ENCODE assay signal across 1 cellular context in genomic region chr18:58416704-58417683, GRCh38.
TF ChIP-seq lines count a peak whose summit lies in the region.

No MANE protein-coding gene starts in this region.

TF ChIP-seq in HepG2, 621 proteins besides CTCF, POLR2A, EP300 and RAD21 (continued from another document and continues in another):
- TF ChIP-seq NRL (CRISPR knock-in tag; IDR thresholded peaks at IDR 0.05; ENCODE audit: borderline replicate concordance) (peak; percentile 82; the same call in 1 of the 2 replicates), REXO4 (CRISPR knock-in tag; IDR thresholded peaks at IDR 0.05; ENCODE audit: borderline replicate concordance) (no peak), ZNF704 (CRISPR knock-in tag; IDR thresholded peaks at IDR 0.05; ENCODE audit: borderline replicate concordance) (no peak), ZSCAN5A (CRISPR knock-in tag; IDR thresholded peaks at IDR 0.05; ENCODE audit: borderline replicate concordance) (0 out of 2 replicates have a peak, but pooled peaks have one; percentile 3), USF2 (IDR thresholded peaks at IDR 0.05; ENCODE audit: low read depth, low read length) (no peak), USF2 (CRISPR knock-in tag; IDR thresholded peaks at IDR 0.05; ENCODE audit: borderline replicate concordance) (no peak), NCOA2 (CRISPR knock-in tag; IDR thresholded peaks at IDR 0.05) (peak; percentile 54), ZNF784 (CRISPR knock-in tag; IDR thresholded peaks at IDR 0.05; ENCODE audit: borderline replicate concordance) (0 out of 2 replicates have a peak, but pooled peaks have one; percentile 0), MIXL1 (CRISPR knock-in tag; IDR thresholded peaks at IDR 0.05) (0 out of 2 replicates have a peak, but pooled peaks have one; percentile 10), ETV5 (CRISPR knock-in tag; IDR thresholded peaks at IDR 0.05; ENCODE audit: borderline replicate concordance) (no peak), ZMYM2 (CRISPR knock-in tag; IDR thresholded peaks at IDR 0.05) (no peak), KDM3A (CRISPR knock-in tag; IDR thresholded peaks at IDR 0.05; ENCODE audit: low read depth) (peak; percentile 47; the same call in 1 of the 2 replicates), HOXA3 (CRISPR knock-in tag; IDR thresholded peaks at IDR 0.05) (no peak; the same call in 1 of the 2 replicates), ZSCAN9 (CRISPR knock-in tag; IDR thresholded peaks at IDR 0.05; ENCODE audit: borderline replicate concordance) (peak; percentile 17; the same call in 1 of the 2 replicates), SSRP1 (CRISPR knock-in tag; IDR thresholded peaks at IDR 0.05) (peak; percentile 90), ZNF329 (CRISPR knock-in tag; IDR thresholded peaks at IDR 0.05; ENCODE audit: low read depth) (0 out of 2 replicates have a peak, but pooled peaks have one; percentile 62), KAT7 (CRISPR knock-in tag; IDR thresholded peaks at IDR 0.05; ENCODE audit: borderline replicate concordance) (0 out of 2 replicates have a peak, but pooled peaks have one; percentile 60), RXRB (CRISPR knock-in tag; IDR thresholded peaks at IDR 0.05; ENCODE audit: borderline replicate concordance) (0 out of 2 replicates have a peak, but pooled peaks have one; percentile 6), SOX5 (CRISPR knock-in tag; IDR thresholded peaks at IDR 0.05; ENCODE audit: borderline replicate concordance) (peak; percentile 24; the same call in 1 of the 2 replicates), TMF1 (CRISPR knock-in tag; IDR thresholded peaks at IDR 0.05; ENCODE audit: low read depth) (no peak), RBFOX2 (IDR thresholded peaks at IDR 0.05; ENCODE audit: low read depth, low read length) (peak; percentile 61), ZNF615 (CRISPR knock-in tag; IDR thresholded peaks at IDR 0.05; ENCODE audit: borderline replicate concordance) (peak; percentile 81; the same call in 1 of the 2 replicates), ZNF337 (CRISPR knock-in tag; IDR thresholded peaks at IDR 0.05; ENCODE audit: borderline replicate concordance, low read depth) (no peak), ZNF672 (CRISPR knock-in tag; IDR thresholded peaks at IDR 0.05) (no peak), TP53 (CRISPR knock-in tag; conservative IDR thresholded peaks at IDR 0.05) (no peak), ZNF567 (CRISPR knock-in tag; IDR thresholded peaks at IDR 0.05; ENCODE audit: borderline replicate concordance) (0 out of 2 replicates have a peak, but pooled peaks have one; percentile 59), AGO1 (IDR thresholded peaks at IDR 0.05; ENCODE audit: low read depth, low read length, poor library complexity, severe bottlenecking) (no peak), GZF1 (CRISPR knock-in tag; IDR thresholded peaks at IDR 0.05) (no peak), RBM22 (optimal IDR thresholded peaks at IDR 0.05; ENCODE audit: low read length) (peak; percentile 90), ZBTB8A (CRISPR knock-in tag; IDR thresholded peaks at IDR 0.05; ENCODE audit: borderline replicate concordance, low read depth) (no peak), YEATS4 (CRISPR knock-in tag; IDR thresholded peaks at IDR 0.05; ENCODE audit: borderline replicate concordance) (0 out of 2 replicates have a peak, but pooled peaks have one; percentile 22), MXD3 (CRISPR knock-in tag; IDR thresholded peaks at IDR 0.05) (no peak), TAF1 (CRISPR knock-in tag; IDR thresholded peaks at IDR 0.05) (peak; percentile 48; the same call in 1 of the 2 replicates), TRAFD1 (CRISPR knock-in tag; IDR thresholded peaks at IDR 0.05; ENCODE audit: borderline replicate concordance) (0 out of 2 replicates have a peak, but pooled peaks have one; percentile 27), SMAD3 (CRISPR knock-in tag; IDR thresholded peaks at IDR 0.05) (no peak), ZNF18 (CRISPR knock-in tag; IDR thresholded peaks at IDR 0.05; ENCODE audit: insufficient replicate concordance) (no peak), ZNF414 (CRISPR knock-in tag; IDR thresholded peaks at IDR 0.05) (no peak), MAFF (IDR thresholded peaks at IDR 0.05; ENCODE audit: low read depth, low read length) (no peak), HOXA9 (CRISPR knock-in tag; IDR thresholded peaks at IDR 0.05; ENCODE audit: borderline replicate concordance) (no peak), NONO (IDR thresholded peaks at IDR 0.05) (no peak), NONO (CRISPR knock-in tag; conservative IDR thresholded peaks at IDR 0.05) (no peak), ZNF468 (CRISPR knock-in tag; IDR thresholded peaks at IDR 0.05) (no peak), IKZF5 (CRISPR knock-in tag; IDR thresholded peaks at IDR 0.05) (0 out of 2 replicates have a peak, but pooled peaks have one; percentile 47), MED1 (CRISPR knock-in tag; IDR thresholded peaks at IDR 0.05) (peak; percentile 80), PHB2 (IDR thresholded peaks at IDR 0.05; ENCODE audit: partially characterized antibody) (no peak), ZNF280D (CRISPR knock-in tag; IDR thresholded peaks at IDR 0.05) (no peak), THAP11 (CRISPR knock-in tag; IDR thresholded peaks at IDR 0.05) (peak; percentile 14), ISL2 (CRISPR knock-in tag; IDR thresholded peaks at IDR 0.05) (no peak), DZIP1 (CRISPR knock-in tag; IDR thresholded peaks at IDR 0.05) (0 out of 2 replicates have a peak, but pooled peaks have one; percentile 52)
